ENCODE assay signal across 21 cellular contexts in genomic region chr1:205304695-205305070, GRCh38. TPM values are rescaled to one million over a fixed set of nuclear protein-coding genes. Genes with fewer than 3 reads are reported as not detected.
DNase-seq lines count a peak whose midpoint lies in the region; ATAC-seq and TF ChIP-seq lines count a peak whose summit lies in the region.
"Had no signal": no experiment of that assay in that cellular context is flagged by ENCODE, and none has a peak within 500 bp of the region (broad histone marks: within the 10 kb centered on the region; RNA-seq: fewer than 3 reads in every experiment).

No MANE protein-coding gene starts in this region.

- DNase-seq in EH (ENCODE audit: low read depth) (peak; percentile 27), HT-29 (ENCODE audit: low spot score) (no peak), NCI-H1092 treated with DMSO at 0.1 percent for 48 hours (lab: John Stamatoyannopoulos, UW) (no peak), stomach (no peak), NCI-H1092 (lab: John Stamatoyannopoulos, UW) (no peak)
- no peak for DNase-seq in activated CD8-positive, alpha-beta T cell treated with anti-CD3 and anti-CD28 coated beads for 36 hours
- DNase-seq: activated CD4-positive, alpha-beta T cell treated with anti-CD3 and anti-CD28 coated beads for 48 hours; activated effector memory CD4-positive, alpha-beta T cell treated with Interleukin-2 at 50 U/mL for 16 hours; DMS153; foreskin melanocyte; NCI-H1694; NCI-H526 treated with DMSO at 0.1 percent for 48 hours; occipital lobe; Peyer's patch; sigmoid colon; stimulated activated CD4-positive, alpha-beta T cell treated with anti-CD3 and anti-CD28 coated beads, Interleukin-2, amount 100 ng/mL, for 48 hours; SW 1271 had no signal

- WGBS in mesodermal cell (ENCODE audit: insufficient coverage in 2 of 2), 2 experiments = 86% methylated on average over 1 of the region's 1 CpG; no CpG with 5 or more reads in 1 of the 2 experiments
- 85 to 100% (median 100%) methylated on average over 1 of the region's 1 CpG for WGBS in stomach, 5 donors

- H3K36me3 ChIP-seq in ACC112 (ENCODE audit: insufficient read depth, low read length) = peaks cover 16% of the 10 kb centered on the region; the same call in 1 of the 2 replicates
- peaks cover 80% of the 10 kb centered on the region for H3K36me3 ChIP-seq in mesodermal cell (ENCODE audit: control insufficient read depth, insufficient read depth, low read length)
- peaks cover 44 to 78% (median 70%) of the 10 kb centered on the region in 4 donors for H3K36me3 ChIP-seq in stomach
- H3K36me3 ChIP-seq: breast epithelium had no signal

- H3K4me3 Mint-ChIP-seq in activated CD8-positive, alpha-beta T cell treated with anti-CD3 and anti-CD28 coated beads for 36 hours = no peak overlapping the region

- no peak for TF ChIP-seq EP300 in stomach (IDR thresholded peaks at IDR 0.05)

- H3K27me3 ChIP-seq in ACC112 (ENCODE audit: insufficient read depth, low read length) (no peaks in the 10 kb centered on the region), stomach (no peaks in the 10 kb centered on the region)
- H3K27me3 ChIP-seq: breast epithelium, Peyer's patch, sigmoid colon had no signal

- H2AFZ ChIP-seq in ACC112 (ENCODE audit: low read length, unreplicated experiment) = no peak overlapping the region

- H3K36me3 Mint-ChIP-seq in activated CD8-positive, alpha-beta T cell treated with anti-CD3 and anti-CD28 coated beads for 36 hours (ENCODE audit: low read depth) = peaks cover 15% of the 10 kb centered on the region

- CTCF ChIA-PET in activated CD8-positive, alpha-beta T cell treated with anti-CD3 and anti-CD28 coated beads for 36 hours (lab: Charles Lee) = interaction anchor here (0.9 to 3.6 kb wide), 4 partner anchors 14 to 31 kb away, joined by 3 to 19 read pairs (median 6); no protein-coding TSS in a partner anchor

- H3K4me1 ChIP-seq in ACC112 (ENCODE audit: control insufficient read depth, insufficient read depth, low read length, unreplicated experiment) = peaks cover 34% of the 10 kb centered on the region
- H3K4me1 ChIP-seq in mesodermal cell (ENCODE audit: control insufficient read depth, insufficient read depth, low read length, poor library complexity, severe bottlenecking) = peaks cover 60% of the 10 kb centered on the region
- H3K4me1 ChIP-seq in stomach = peaks cover 11 to 19% (median 13%) of the 10 kb centered on the region in 4 donors
- H3K4me1 ChIP-seq: breast epithelium had no signal

- H3K27ac Mint-ChIP-seq in activated CD8-positive, alpha-beta T cell treated with anti-CD3 and anti-CD28 coated beads for 36 hours = peak overlapping the region; percentile 53

- no peak overlapping the region for H3K4me3 ChIP-seq in ACC112 (ENCODE audit: low read depth, low read length)
- H3K4me3 ChIP-seq in mesodermal cell (ENCODE audit: extremely low read depth, insufficient read depth, low read length, poor library complexity, severe bottlenecking) = no peak overlapping the region
- H3K4me3 ChIP-seq in stomach = no peak overlapping the region
- H3K4me3 ChIP-seq: breast epithelium, lung, Peyer's patch, sigmoid colon had no signal

- no peaks in the 10 kb centered on the region for H3K79me2 ChIP-seq in ACC112 (ENCODE audit: control insufficient read depth, insufficient read depth, low read length, unreplicated experiment)

- peak overlapping the region; percentile 51 for H3K27ac ChIP-seq in ACC112 (ENCODE audit: low read depth, low read length)
- H3K27ac ChIP-seq in mesodermal cell (ENCODE audit: low read depth, low read length, severe bottlenecking) = peak overlapping the region; percentile 64
- no peak overlapping the region for H3K27ac ChIP-seq in stomach
- H3K27ac ChIP-seq: breast epithelium, sigmoid colon had no signal

- no peaks in the 10 kb centered on the region for H3K9me3 ChIP-seq in mesodermal cell (ENCODE audit: control insufficient read depth, low read length)
- no peaks in the 10 kb centered on the region for H3K9me3 ChIP-seq in stomach
- H3K9me3 ChIP-seq: breast epithelium, Peyer's patch, sigmoid colon had no signal

- TF ChIP-seq POLR2A in stomach (IDR thresholded peaks at IDR 0.05) = no peak

- H3K27me3 Mint-ChIP-seq in activated CD8-positive, alpha-beta T cell treated with anti-CD3 and anti-CD28 coated beads for 36 hours = no peaks in the 10 kb centered on the region

- POLR2A ChIA-PET in activated CD8-positive, alpha-beta T cell treated with anti-CD3 and anti-CD28 coated beads for 36 hours (lab: Charles Lee) = interaction anchor here (0.6 to 1.6 kb wide), 4 partner anchors 10 to 31 kb away, joined by 3 to 7 read pairs (median 3); no protein-coding TSS in a partner anchor

- peak; percentile 66 for ATAC-seq in activated CD8-positive, alpha-beta T cell treated with anti-CD3 and anti-CD28 coated beads for 36 hours

- intact Hi-C loops in activated CD8-positive, alpha-beta T cell treated with anti-CD3 and anti-CD28 coated beads for 36 hours (cut with micrococcal nuclease) = no loop called here
- intact Hi-C loops in stomach (cut with DNase I; ENCODE audit: low total_unique reads) = no loop called here

- H3K9me3 Mint-ChIP-seq in activated CD8-positive, alpha-beta T cell treated with anti-CD3 and anti-CD28 coated beads for 36 hours = no peaks in the 10 kb centered on the region

- H3K4me1 Mint-ChIP-seq in activated CD8-positive, alpha-beta T cell treated with anti-CD3 and anti-CD28 coated beads for 36 hours (ENCODE audit: low read depth) = peaks cover 32% of the 10 kb centered on the region

- no peak for TF ChIP-seq CTCF in activated CD8-positive, alpha-beta T cell treated with anti-CD3 and anti-CD28 coated beads for 36 hours (IDR thresholded peaks at IDR 0.05)
- no peak for TF ChIP-seq CTCF in stomach (IDR thresholded peaks at IDR 0.05)

RNA-seq across cellular contexts. Expression of gene NUAK2, which starts 16.9 kb away (rescaled TPM):
- total RNA-seq in activated CD8-positive, alpha-beta T cell treated with anti-CD3 and anti-CD28 coated beads for 36 hours = 1 to 10 TPM; 1.9 TPM
- polyA plus RNA-seq in mesodermal cell (2013, experiment 1 of 2) = 10.4 TPM
- polyA plus RNA-seq in mesodermal cell (2013, experiment 2 of 2) = 8.3 TPM
- 2.4 and 3.9 TPM in 2 replicates for total RNA-seq in HT-29 (2014; rRNA removed; shearing (Covaris generic))
- 10 to 100 TPM in 1 of 5 donors, 1 to 10 TPM in 3, under 1 TPM in 1; 0.58 to 16.5 (median 3.1) TPM for total RNA-seq in stomach
- 1 to 10 TPM; 1.2 to 2.7 (median 1.3) TPM for polyA plus RNA-seq in stomach

RNA-seq across cellular contexts. Expression of gene KLHDC8A, which starts 52.0 kb away (rescaled TPM):
- not detected for total RNA-seq in activated CD8-positive, alpha-beta T cell treated with anti-CD3 and anti-CD28 coated beads for 36 hours
- polyA plus RNA-seq in mesodermal cell (2013, experiment 1 of 2) = 5.5 TPM
- 2.7 TPM for polyA plus RNA-seq in mesodermal cell (2013, experiment 2 of 2)
- total RNA-seq in HT-29 (2014; rRNA removed; shearing (Covaris generic)) = not detected in 2 replicates
- 1 to 10 TPM in 2 of 5 donors, under 1 TPM in 1, not detected in 2; 0.72 to 3.1 (median 2.4) TPM for total RNA-seq in stomach
- polyA plus RNA-seq in stomach = 1 to 10 TPM; 2.3 to 6.9 (median 5.1) TPM
- total RNA-seq: breast epithelium, Peyer's patch had no signal

Comparison
In these comparisons a context has a peak if more than half of its experiments do, and no peak if none do; other contexts are left out.
1. H3K27ac ChIP-seq: peak in ACC112 (single experiment) and mesodermal cell (single experiment); none in stomach (0 of 5).